Comparison of ENCODE assay signal across 16 cellular contexts in the genomic region with DNA sequence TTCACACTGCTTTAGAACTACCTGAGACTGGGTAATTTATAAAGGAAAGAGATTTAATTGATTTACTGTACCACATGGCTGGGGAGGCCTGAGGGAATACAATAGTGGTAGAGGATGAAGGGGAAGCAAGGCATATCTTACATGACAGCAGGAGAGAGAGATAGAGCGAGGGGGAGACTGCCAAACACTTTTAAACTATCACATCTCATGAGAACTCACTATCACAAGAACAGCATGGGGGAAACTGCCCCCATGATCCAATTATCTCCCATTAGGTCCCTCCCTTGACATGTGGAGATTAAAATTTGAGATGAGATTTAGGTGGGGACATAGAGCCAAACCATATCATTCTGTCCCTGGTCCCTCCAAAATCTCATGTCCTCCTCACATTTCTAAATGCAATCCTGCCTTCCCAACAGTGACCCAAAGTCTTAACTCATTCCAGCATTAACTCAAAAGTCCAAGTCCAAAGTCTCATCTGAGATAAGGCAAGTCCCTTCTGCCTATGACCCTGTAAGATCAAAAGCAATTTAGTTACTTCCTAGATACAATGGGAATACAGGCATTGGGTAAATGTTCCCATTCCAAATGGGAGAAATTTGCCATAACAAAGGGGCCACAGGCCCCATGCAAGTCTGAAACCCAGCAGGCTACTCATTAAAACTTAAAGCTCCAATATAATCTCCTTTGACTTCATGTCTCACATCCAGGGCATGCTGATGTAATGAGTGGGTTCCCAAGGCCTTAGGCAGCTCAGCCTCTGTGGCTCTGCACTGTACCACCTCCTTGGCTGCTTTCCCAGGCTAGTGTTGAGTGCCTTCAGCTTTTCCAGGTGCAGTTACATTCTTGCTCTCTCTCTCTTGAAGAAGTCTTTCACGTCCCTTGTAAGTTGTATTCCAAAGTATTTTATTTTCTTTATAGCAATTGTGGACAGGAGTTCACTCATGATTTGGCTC.
DNase-seq lines count a peak whose midpoint lies in the region; ATAC-seq and TF ChIP-seq lines count a peak whose summit lies in the region.
"Had no signal": no experiment of that assay in that cellular context is flagged by ENCODE, and none has a peak within 500 bp of the region (broad histone marks: within the 10 kb centered on the region; RNA-seq: fewer than 3 reads in every experiment).

No MANE protein-coding gene starts in this region.

- H3K4me1 ChIP-seq in left ventricle myocardium inferior (peaks cover 10% of the 10 kb centered on the region), thyroid gland (peaks cover 0 to 3% of the 10 kb centered on the region in 2 donors)
- H3K4me1 ChIP-seq: tibial artery had no signal

- peaks cover 12% of the 10 kb centered on the region for H3K9me3 ChIP-seq in left ventricle myocardium inferior (replicated peaks)
- no peaks in the 10 kb centered on the region for H3K9me3 ChIP-seq in thyroid gland
- H3K9me3 ChIP-seq: HAP-1, tibial artery had no signal

- WGBS in thyroid gland, 2 donors: 51 to 54% methylated on average over 2 of the region's 2 CpGs

- no peak for DNase-seq in Right ventricle myocardium superior
- no peak for DNase-seq in left ventricle myocardium inferior
- DNase-seq in RPMI7951 (ENCODE audit: low read depth): peak; percentile 86
- peak; percentile 41 for DNase-seq in fibroblast of the aortic adventitia (ENCODE audit: low read depth)
- peak; percentile 79 to 86 for DNase-seq in thyroid gland
- no peak for DNase-seq in SIG-M5 (lab: John Stamatoyannopoulos, UW)
- DNase-seq in hepatic stellate cell (ENCODE audit: low spot score): no peak
- DNase-seq: activated CD4-positive, alpha-beta memory T cell treated with anti-CD3 and anti-CD28 coated beads, Interleukin-2, amount 10 ng/mL, durations not matched to agents 7 days and 5 days; activated naive CD4-positive, alpha-beta T cell treated with anti-CD3 and anti-CD28 coated beads, Interleukin-2, amount 50 U/mL, for 16 hours; KG1; NCI-H748 treated with DMSO at 0.1 percent for 48 hours; tibial artery had no signal

- ATAC-seq in Right ventricle myocardium superior (ENCODE audit: poor library complexity) (peak; percentile 69), HG02588 (IDR thresholded peaks at IDR 0.05; ENCODE audit: unreplicated experiment) (no peak)
- ATAC-seq: sciatic nerve had no signal

- no peaks in the 10 kb centered on the region for H3K27me3 ChIP-seq in left ventricle myocardium inferior (ENCODE audit: low read depth)
- H3K27me3 ChIP-seq in thyroid gland: no peaks in the 10 kb centered on the region
- H3K27me3 ChIP-seq: BLaER1 treated with 17β-estradiol and CSF1 and Interleukin-3, amounts not matched to agents 10 nM and 100 nM; tibial artery had no signal

- no peak overlapping the region for H3K4me3 ChIP-seq in left ventricle myocardium inferior
- H3K4me3 ChIP-seq in fibroblast of the aortic adventitia (ENCODE audit: low read depth, low read length): no peak overlapping the region
- H3K4me3 ChIP-seq in thyroid gland (replicated peaks in 1 of 3): no peak overlapping the region
- H3K4me3 ChIP-seq: BLaER1 treated with 17β-estradiol and CSF1 and Interleukin-3, amounts not matched to agents 10 nM and 100 nM; HAP-1; tibial artery had no signal

- TF ChIP-seq POLR2A in thyroid gland (IDR thresholded peaks at IDR 0.05): no peak

- no peaks in the 10 kb centered on the region for H3K36me3 ChIP-seq in left ventricle myocardium inferior
- no peaks in the 10 kb centered on the region for H3K36me3 ChIP-seq in thyroid gland
- H3K36me3 ChIP-seq: BLaER1 treated with 17β-estradiol and CSF1 and Interleukin-3, amounts not matched to agents 10 nM and 100 nM; HAP-1; tibial artery had no signal

- no peak overlapping the region for H3K27ac ChIP-seq in left ventricle myocardium inferior (replicated peaks)
- no peak overlapping the region for H3K27ac ChIP-seq in thyroid gland
- H3K27ac ChIP-seq: BLaER1 treated with 17β-estradiol and CSF1 and Interleukin-3, amounts not matched to agents 10 nM and 100 nM; tibial artery had no signal

- intact Hi-C loops in Right ventricle myocardium superior (cut with DNase I) (no loop called here), left ventricle myocardium inferior (cut with micrococcal nuclease) (no loop called here), thyroid gland (cut with DNase I) (no loop called here)

- TF ChIP-seq CTCF in left ventricle myocardium inferior (IDR thresholded peaks at IDR 0.05; ENCODE audit: borderline replicate concordance): no peak
- TF ChIP-seq CTCF in fibroblast of the aortic adventitia (IDR thresholded peaks at IDR 0.05; ENCODE audit: insufficient read depth, low read length): no peak
- TF ChIP-seq CTCF in thyroid gland (IDR thresholded peaks at IDR 0.05): no peak

Comparison
In these comparisons a context has a peak if more than half of its experiments do, and no peak if none do; other contexts are left out.
1. DNase-seq: peak in RPMI7951 (single experiment), fibroblast of the aortic adventitia (single experiment) and thyroid gland (2 of 2); none in Right ventricle myocardium superior (single experiment), left ventricle myocardium inferior (single experiment), SIG-M5 (single experiment) and hepatic stellate cell (single experiment).